In the genomic region with DNA sequence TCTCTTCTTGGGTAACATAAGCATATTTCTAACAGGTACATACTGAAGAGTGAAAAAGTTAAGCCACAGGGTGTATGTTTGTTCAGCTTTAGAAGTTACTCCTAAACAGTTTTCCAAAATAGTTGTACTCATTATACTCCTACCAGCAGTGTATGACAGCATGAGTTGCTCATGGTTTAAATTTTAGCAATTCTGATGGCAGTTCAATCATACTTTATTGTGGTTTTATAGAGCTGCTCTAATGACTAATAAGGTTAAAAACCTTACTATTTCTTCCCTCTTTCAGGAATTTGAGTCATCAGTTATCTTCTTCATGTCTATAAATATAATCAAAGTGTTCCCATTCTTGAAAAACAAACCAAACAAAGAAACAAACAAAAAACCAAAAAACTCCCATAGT, we compare ENCODE assay signal across 1 cellular context.
TF ChIP-seq lines count a peak whose summit lies in the region.

No MANE protein-coding gene starts in this region.

TF ChIP-seq in SK-N-SH treated with all-trans-retinoic acid at 6 μM for 48 hours, 23 proteins besides CTCF, POLR2A, EP300 and RAD21 (continued from another document):
- TF ChIP-seq ZNF70 (CRISPR knock-in tag; IDR thresholded peaks at IDR 0.05) (no peak), ZNF565 (CRISPR knock-in tag; conservative IDR thresholded peaks at IDR 0.05; ENCODE audit: low read depth) (no peak), ARNTL (CRISPR knock-in tag; IDR thresholded peaks at IDR 0.05; ENCODE audit: borderline replicate concordance, low read depth) (no peak)
- TF ChIP-seq, protein P1, sequence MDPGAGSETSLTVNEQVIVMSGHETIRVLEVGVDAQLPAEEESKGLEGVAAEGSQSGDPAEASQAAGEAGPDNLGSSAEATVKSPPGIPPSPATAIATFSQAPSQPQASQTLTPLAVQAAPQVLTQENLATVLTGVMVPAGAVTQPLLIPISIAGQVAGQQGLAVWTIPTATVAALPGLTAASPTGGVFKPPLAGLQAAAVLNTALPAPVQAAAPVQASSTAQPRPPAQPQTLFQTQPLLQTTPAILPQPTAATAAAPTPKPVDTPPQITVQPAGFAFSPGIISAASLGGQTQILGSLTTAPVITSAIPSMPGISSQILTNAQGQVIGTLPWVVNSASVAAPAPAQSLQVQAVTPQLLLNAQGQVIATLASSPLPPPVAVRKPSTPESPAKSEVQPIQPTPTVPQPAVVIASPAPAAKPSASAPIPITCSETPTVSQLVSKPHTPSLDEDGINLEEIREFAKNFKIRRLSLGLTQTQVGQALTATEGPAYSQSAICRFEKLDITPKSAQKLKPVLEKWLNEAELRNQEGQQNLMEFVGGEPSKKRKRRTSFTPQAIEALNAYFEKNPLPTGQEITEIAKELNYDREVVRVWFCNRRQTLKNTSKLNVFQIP (CRISPR knock-in tag; IDR thresholded peaks at IDR 0.05; ENCODE audit: borderline replicate concordance, low read depth), result no peak
